Comparison of ENCODE assay signal across 8 cellular contexts in the genomic region with DNA sequence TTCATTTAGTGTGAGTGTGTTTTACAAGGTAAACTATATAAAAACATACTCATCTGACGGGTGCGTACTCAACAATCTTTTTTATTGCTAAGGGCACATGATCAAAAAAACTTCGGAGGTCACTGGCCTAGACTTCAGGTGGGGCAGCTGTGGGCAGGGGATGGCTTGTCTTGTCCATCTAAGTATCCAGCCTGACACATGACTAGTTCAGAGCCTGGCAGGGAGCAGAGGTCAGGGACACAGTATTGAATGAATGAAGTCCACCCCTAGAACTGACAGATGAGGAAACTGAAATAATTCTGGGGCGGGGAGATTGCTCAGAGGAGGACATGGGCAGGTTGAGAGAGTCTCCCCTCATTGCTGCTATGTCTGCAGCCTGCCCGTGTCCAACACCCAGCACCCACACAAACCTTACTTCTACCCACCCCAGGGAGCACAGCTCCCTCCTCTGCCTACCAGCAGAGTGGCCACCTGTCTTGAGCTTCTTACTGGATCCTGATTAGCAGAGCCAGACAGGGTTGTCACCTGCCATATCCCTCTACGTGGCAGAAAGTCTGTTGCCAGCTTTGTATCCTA.
"Had no signal": no experiment of that assay in that cellular context is flagged by ENCODE, and none has a peak within 500 bp of the region (broad histone marks: within the 10 kb centered on the region; RNA-seq: fewer than 3 reads in every experiment).

No MANE protein-coding gene starts in this region.

- FAIRE-seq: bronchial epithelial cell had no signal

- H3K36me3 ChIP-seq: esophagus squamous epithelium, sigmoid colon, stomach had no signal

- H3K27ac Mint-ChIP-seq: activated CD4-positive, alpha-beta memory T cell treated with anti-CD3 and anti-CD28 coated beads, Interleukin-2, amount 10 ng/mL, durations not matched to agents 7 days and 5 days; activated T-cell treated with anti-CD3 and anti-CD28 coated beads, Interleukin-2, amount 50 U/mL, for 72 hours had no signal

- H3K9me3 ChIP-seq: esophagus squamous epithelium, sigmoid colon, stomach had no signal

- H3K4me3 Mint-ChIP-seq: activated CD4-positive, alpha-beta memory T cell treated with anti-CD3 and anti-CD28 coated beads, Interleukin-2, amount 10 ng/mL, durations not matched to agents 7 days and 5 days; activated T-cell treated with anti-CD3 and anti-CD28 coated beads, Interleukin-2, amount 50 U/mL, for 72 hours had no signal

- DNase-seq: activated naive CD4-positive, alpha-beta T cell; esophagus squamous epithelium had no signal

- H3K9me3 Mint-ChIP-seq: activated CD4-positive, alpha-beta memory T cell treated with anti-CD3 and anti-CD28 coated beads, Interleukin-2, amount 10 ng/mL, durations not matched to agents 7 days and 5 days; activated T-cell treated with anti-CD3 and anti-CD28 coated beads, Interleukin-2, amount 50 U/mL, for 72 hours; nephron had no signal

- H3K27ac ChIP-seq: sigmoid colon, stomach had no signal

- H3K4me3 ChIP-seq: esophagus squamous epithelium, sigmoid colon, stomach had no signal
